Comparison of ENCODE assay signal across 18 cellular contexts in genomic region chr3:149641011-149641728, GRCh38. TPM values are rescaled to one million over a fixed set of nuclear protein-coding genes. Genes with fewer than 3 reads are reported as not detected.
DNase-seq lines count a peak whose midpoint lies in the region; ATAC-seq and TF ChIP-seq lines count a peak whose summit lies in the region.
"Had no signal": no experiment of that assay in that cellular context is flagged by ENCODE, and none has a peak within 500 bp of the region (broad histone marks: within the 10 kb centered on the region; RNA-seq: fewer than 3 reads in every experiment).

No MANE protein-coding gene starts in this region.

- H3K9me3 Mint-ChIP-seq in endothelial cell (ENCODE audit: unreplicated experiment), result no peaks in the 10 kb centered on the region
- no peaks in the 10 kb centered on the region for H3K9me3 Mint-ChIP-seq in T-helper 2 cell treated with Interferon-gamma antibody and Interleukin-4, amounts not matched to agents 5 μg/mL and 100 μg/mL, for 36 hours
- H3K9me3 Mint-ChIP-seq: nephron progenitor cell had no signal

- no peak overlapping the region for H3K4me3 ChIP-seq in HUES6 (ENCODE audit: low read depth, low read length)
- H3K4me3 ChIP-seq in lung, result no peak overlapping the region
- no peak overlapping the region for H3K4me3 ChIP-seq in stomach
- H3K4me3 ChIP-seq: heart left ventricle, Peyer's patch had no signal

- no peak overlapping the region for H3K9ac ChIP-seq in HUES6 (ENCODE audit: low read length)

- peak overlapping the region; percentile 37 for H3K4me3 Mint-ChIP-seq in endothelial cell (ENCODE audit: unreplicated experiment)
- H3K4me3 Mint-ChIP-seq in T-helper 2 cell treated with Interferon-gamma antibody and Interleukin-4, amounts not matched to agents 5 μg/mL and 100 μg/mL, for 36 hours, result no peak overlapping the region
- H3K4me3 Mint-ChIP-seq: activated naive CD8-positive, alpha-beta T cell; nephron progenitor cell had no signal

- DNase-seq in endothelial cell (ENCODE audit: low spot score) (no peak), lung (ENCODE audit: low spot score) (no peak), stomach (no peak), dermis blood vessel endothelial cell (no peak)
- DNase-seq in T-helper 2 cell treated with Interferon-gamma antibody and Interleukin-4, amounts not matched to agents 5 μg/mL and 100 μg/mL, for 36 hours (ENCODE audit: low spot score), result no peak
- DNase-seq: central memory CD4-positive, alpha-beta T cell; DMS79; heart left ventricle; NCI-H2029 treated with DMSO at 0.1 percent for 48 hours; NCI-H69; nephron progenitor cell; Peyer's patch had no signal

- no peaks in the 10 kb centered on the region for H3K27me3 Mint-ChIP-seq in endothelial cell (ENCODE audit: unreplicated experiment)
- H3K27me3 Mint-ChIP-seq in T-helper 2 cell treated with Interferon-gamma antibody and Interleukin-4, amounts not matched to agents 5 μg/mL and 100 μg/mL, for 36 hours (ENCODE audit: low read depth), result peaks cover 12% of the 10 kb centered on the region

- TF ChIP-seq POLR2A in stomach (IDR thresholded peaks at IDR 0.05), result no peak

- peak; percentile 24 for ATAC-seq in lung (ENCODE audit: insufficient read depth, low FRiP score)
- ATAC-seq in HG03139 (IDR thresholded peaks at IDR 0.05; ENCODE audit: unreplicated experiment), result no peak
- no peak for ATAC-seq in GM18873 (IDR thresholded peaks at IDR 0.05; ENCODE audit: low FRiP score, unreplicated experiment)
- ATAC-seq: HCT116, heart left ventricle had no signal

- intact Hi-C loops in stomach (cut with DNase I; ENCODE audit: low total_unique reads), result no loop called here

- no peak for TF ChIP-seq EP300 in stomach (IDR thresholded peaks at IDR 0.05)

- peaks cover 33% of the 10 kb centered on the region for H3K4me1 Mint-ChIP-seq in endothelial cell (ENCODE audit: unreplicated experiment)
- H3K4me1 Mint-ChIP-seq in T-helper 2 cell treated with Interferon-gamma antibody and Interleukin-4, amounts not matched to agents 5 μg/mL and 100 μg/mL, for 36 hours (ENCODE audit: low read depth), result no peaks in the 10 kb centered on the region

- H3K36me3 ChIP-seq in HUES6 (ENCODE audit: control insufficient read depth, insufficient read depth, low read length), result peaks cover 13% of the 10 kb centered on the region
- peaks cover 0 to 2% of the 10 kb centered on the region in 2 donors for H3K36me3 ChIP-seq in lung (ENCODE audit: control insufficient read depth in 2 of 2, insufficient read depth in 2 of 2, low read length in 2 of 2)
- peaks cover 0 to under 1% (median 0%) of the 10 kb centered on the region in 4 donors for H3K36me3 ChIP-seq in stomach
- H3K36me3 ChIP-seq: Peyer's patch had no signal

- H3K27ac ChIP-seq in HUES6 (ENCODE audit: low read depth, low read length) (0 out of 2 replicates have a peak overlapping the region, but pooled peaks have one; percentile 41), lung (ENCODE audit: low read depth in 1 of 2, low read length in 1 of 2) (no peak overlapping the region), stomach (peak overlapping the region in 4 of 5 donors; percentile 0 to 68 (median 54))
- H3K27ac ChIP-seq: HL-60, Peyer's patch had no signal

- no peaks in the 10 kb centered on the region for H3K27me3 ChIP-seq in HUES6 (ENCODE audit: control insufficient read depth, insufficient read depth, low read length)
- no peaks in the 10 kb centered on the region for H3K27me3 ChIP-seq in lung (ENCODE audit: control insufficient read depth, insufficient read depth)
- H3K27me3 ChIP-seq in stomach, result no peaks in the 10 kb centered on the region
- H3K27me3 ChIP-seq: heart left ventricle, Peyer's patch had no signal

- H3K4me1 ChIP-seq in HUES6 (ENCODE audit: control insufficient read depth, insufficient read depth, low read length) (peaks cover 17% of the 10 kb centered on the region; the same call in 1 of the 2 replicates), lung (ENCODE audit: control insufficient read depth in 2 of 2, insufficient read depth in 2 of 2, low read length in 2 of 2) (peaks cover 4 to 16% of the 10 kb centered on the region in 2 donors), stomach (peaks cover 39 to 85% (median 69%) of the 10 kb centered on the region in 4 donors)

- TF ChIP-seq CTCF in endothelial cell (IDR thresholded peaks at IDR 0.05; ENCODE audit: unreplicated experiment) (no peak), lung (IDR thresholded peaks at IDR 0.05; ENCODE audit: control extremely low read depth, extremely low read depth) (no peak), stomach (IDR thresholded peaks at IDR 0.05) (no peak)

- 54 to 71% methylated on average over 7 of the region's 7 CpGs for WGBS in lung, 2 donors
- WGBS in stomach, 5 donors, result 34 to 60% (median 39%) methylated on average over 7 of the region's 7 CpGs

- H3K9me3 ChIP-seq in HUES6 (ENCODE audit: control insufficient read depth, insufficient read depth, low read depth, low read length) (no peaks in the 10 kb centered on the region), lung (ENCODE audit: control insufficient read depth in 2 of 2, insufficient read depth in 1 of 2, low read length in 1 of 2) (no peaks in the 10 kb centered on the region), stomach (no peaks in the 10 kb centered on the region)
- H3K9me3 ChIP-seq: heart left ventricle, Peyer's patch had no signal

- H3K36me3 Mint-ChIP-seq in endothelial cell (ENCODE audit: low read depth, unreplicated experiment), result peaks cover 22% of the 10 kb centered on the region
- no peaks in the 10 kb centered on the region for H3K36me3 Mint-ChIP-seq in T-helper 2 cell treated with Interferon-gamma antibody and Interleukin-4, amounts not matched to agents 5 μg/mL and 100 μg/mL, for 36 hours (ENCODE audit: low read depth)
- H3K36me3 Mint-ChIP-seq: activated naive CD8-positive, alpha-beta T cell had no signal

- no peak overlapping the region for H3K27ac Mint-ChIP-seq in endothelial cell (ENCODE audit: unreplicated experiment)
- no peak overlapping the region for H3K27ac Mint-ChIP-seq in T-helper 2 cell treated with Interferon-gamma antibody and Interleukin-4, amounts not matched to agents 5 μg/mL and 100 μg/mL, for 36 hours
- H3K27ac Mint-ChIP-seq: activated naive CD8-positive, alpha-beta T cell; nephron progenitor cell had no signal

RNA-seq across cellular contexts. Expression of gene WWTR1, which starts 16.7 kb away (rescaled TPM):
- total RNA-seq in endothelial cell (ENCODE audit: unreplicated experiment) (137 TPM), lung (100 to 1,000 TPM in 1 of 2 donors, 10 to 100 TPM in 1; 88.9 to 186 TPM), stomach (100 to 1,000 TPM in 2 of 5 donors, 10 to 100 TPM in 3; 15.4 to 116 (median 89.4) TPM), dermis blood vessel endothelial cell (111 and 207 TPM in 2 replicates)
- polyA plus RNA-seq in lung (10 to 100 TPM; 29.3 to 37.9 TPM), stomach (10 to 100 TPM; 19.8 to 61.6 (median 51.1) TPM)

Comparison
In these comparisons a context has a peak if more than half of its experiments do, and no peak if none do; other contexts are left out.
1. H3K27ac ChIP-seq: peak in HUES6 (single experiment) and stomach (4 of 5); none in lung (0 of 2).